ENCODE assay signal across 9 cellular contexts in the genomic region with DNA sequence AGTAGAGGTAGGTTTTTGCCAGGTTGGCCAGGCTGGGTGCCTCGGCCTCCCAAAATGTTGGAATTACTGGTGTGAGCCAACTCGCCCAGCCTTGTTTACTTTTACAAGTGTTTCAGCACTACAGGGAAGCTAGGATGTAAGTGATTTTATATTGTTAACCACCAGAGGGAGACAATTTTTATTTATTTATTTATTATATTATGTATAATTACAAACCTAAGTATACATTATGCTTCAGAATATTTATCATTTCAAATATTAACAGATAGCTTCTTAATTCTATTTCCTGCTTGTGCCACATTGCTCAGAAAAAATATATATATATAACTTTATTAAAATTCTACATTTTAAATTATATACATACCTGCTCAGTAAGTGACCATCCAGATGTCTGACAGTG. TPM values are rescaled to one million over a fixed set of nuclear protein-coding genes. Genes with fewer than 3 reads are reported as not detected.
DNase-seq lines count a peak whose midpoint lies in the region; ATAC-seq and TF ChIP-seq lines count a peak whose summit lies in the region.
"Had no signal": no experiment of that assay in that cellular context is flagged by ENCODE, and none has a peak within 500 bp of the region (broad histone marks: within the 10 kb centered on the region; RNA-seq: fewer than 3 reads in every experiment).

No MANE protein-coding gene starts in this region.

- H3K4me3 Mint-ChIP-seq in endodermal cell (no peak overlapping the region), progenitor cell of endocrine pancreas (ENCODE audit: low read depth) (no peak overlapping the region)

- H3K27ac ChIP-seq in endodermal cell (ENCODE audit: low read depth, low read length) (no peak overlapping the region), caudate nucleus (ENCODE audit: low read depth, low read length) (no peak overlapping the region)

- ATAC-seq in HG03342 (IDR thresholded peaks at IDR 0.05; ENCODE audit: unreplicated experiment) = no peak

- no peak overlapping the region for H3K4me3 ChIP-seq in endodermal cell (ENCODE audit: low read length)

- H3K9me3 ChIP-seq in endodermal cell (ENCODE audit: control insufficient read depth, low read length) = no peaks in the 10 kb centered on the region

- H3K9me3 Mint-ChIP-seq in endodermal cell = no peaks in the 10 kb centered on the region
- no peaks in the 10 kb centered on the region for H3K9me3 Mint-ChIP-seq in progenitor cell of endocrine pancreas (ENCODE audit: low read depth)

- DNase-seq in NCI-H82 (lab: John Stamatoyannopoulos, UW) (peak; percentile 29), NCI-H82 treated with DMSO at 0.1 percent for 48 hours (lab: John Stamatoyannopoulos, UW; ENCODE audit: unreplicated experiment) (no peak), NCI-H69 (lab: John Stamatoyannopoulos, UW) (peak; percentile 35), endodermal cell (no peak), progenitor cell of endocrine pancreas (ENCODE audit: low spot score, unreplicated experiment) (no peak), caudate nucleus (lab: John Stamatoyannopoulos, UW) (no peak), NCI-H1436 (lab: John Stamatoyannopoulos, UW) (no peak)
- DNase-seq: C1 segment of cervical spinal cord had no signal

- H3K27me3 ChIP-seq in endodermal cell (ENCODE audit: control insufficient read depth, insufficient read depth, low read length, poor library complexity, severe bottlenecking) = no peaks in the 10 kb centered on the region

- H3K4me1 Mint-ChIP-seq in endodermal cell (peaks cover 6% of the 10 kb centered on the region), progenitor cell of endocrine pancreas (ENCODE audit: low read depth) (no peaks in the 10 kb centered on the region)

- WGBS in endodermal cell (ENCODE audit: insufficient coverage in 1 of 2, insufficient read length in 1 of 2), 2 experiments = 86% methylated on average over 2 of the region's 2 CpGs; no CpG with 5 or more reads in 1 of the 2 experiments

- TF ChIP-seq CTCF in endodermal cell (conservative IDR thresholded peaks at IDR 0.05) (peak; percentile 71), progenitor cell of endocrine pancreas (IDR thresholded peaks at IDR 0.05; ENCODE audit: unreplicated experiment) (peak; percentile 58)

- H3K27ac Mint-ChIP-seq in endodermal cell = no peak overlapping the region
- no peak overlapping the region for H3K27ac Mint-ChIP-seq in progenitor cell of endocrine pancreas

- H3K4me1 ChIP-seq in endodermal cell (ENCODE audit: control insufficient read depth, insufficient read depth, low read length) = peaks cover 5% of the 10 kb centered on the region

- peaks cover 24% of the 10 kb centered on the region for H3K36me3 ChIP-seq in endodermal cell (ENCODE audit: control insufficient read depth, insufficient read depth, low read length)

- H3K27me3 Mint-ChIP-seq in endodermal cell (ENCODE audit: insufficient read depth) (no peaks in the 10 kb centered on the region), progenitor cell of endocrine pancreas (no peaks in the 10 kb centered on the region)

- no peak overlapping the region for H3K9ac ChIP-seq in endodermal cell (ENCODE audit: extremely low read depth, low read length, poor library complexity, severe bottlenecking)

- H3K36me3 Mint-ChIP-seq in endodermal cell (ENCODE audit: low read depth) = peaks cover 15% of the 10 kb centered on the region
- peaks cover 16% of the 10 kb centered on the region for H3K36me3 Mint-ChIP-seq in progenitor cell of endocrine pancreas (ENCODE audit: insufficient read depth)

RNA-seq across cellular contexts. Expression of a gene that starts 9.8 kb away (rescaled TPM):
- total RNA-seq in endodermal cell (10 to 100 TPM; 15.3 to 16.2 TPM), progenitor cell of endocrine pancreas (26.4 and 26.6 TPM in 2 replicates)
- 24.8 TPM for polyA plus RNA-seq in endodermal cell (2013, experiment 1 of 2)
- 24.6 TPM for polyA plus RNA-seq in endodermal cell (2013, experiment 2 of 2)

RNA-seq across cellular contexts. Expression of a gene that starts 9.9 kb away (rescaled TPM):
- total RNA-seq in endodermal cell (10 to 100 TPM; 13.9 to 22.2 TPM), progenitor cell of endocrine pancreas (7.8 and 8.0 TPM in 2 replicates)
- polyA plus RNA-seq in endodermal cell (2013, experiment 1 of 2) = 22.0 TPM
- polyA plus RNA-seq in endodermal cell (2013, experiment 2 of 2) = 23.3 TPM

RNA-seq across cellular contexts. Expression of a gene that starts 46.5 kb away (rescaled TPM):
- total RNA-seq in endodermal cell = not detected
- not detected for polyA plus RNA-seq in endodermal cell (2013, experiment 1 of 2)
- polyA plus RNA-seq in endodermal cell (2013, experiment 2 of 2) = not detected
- not detected in 2 replicates for total RNA-seq in progenitor cell of endocrine pancreas

Comparison
In these comparisons a context has a peak if more than half of its experiments do, and no peak if none do; other contexts are left out.
1. DNase-seq: peak in NCI-H82 (single experiment) and NCI-H69 (single experiment); none in NCI-H82 treated with DMSO at 0.1 percent for 48 hours (single experiment), endodermal cell (single experiment), progenitor cell of endocrine pancreas (single experiment), caudate nucleus (0 of 61) and NCI-H1436 (single experiment).